Comparison of ENCODE assay signal across 34 cellular contexts in the genomic region with DNA sequence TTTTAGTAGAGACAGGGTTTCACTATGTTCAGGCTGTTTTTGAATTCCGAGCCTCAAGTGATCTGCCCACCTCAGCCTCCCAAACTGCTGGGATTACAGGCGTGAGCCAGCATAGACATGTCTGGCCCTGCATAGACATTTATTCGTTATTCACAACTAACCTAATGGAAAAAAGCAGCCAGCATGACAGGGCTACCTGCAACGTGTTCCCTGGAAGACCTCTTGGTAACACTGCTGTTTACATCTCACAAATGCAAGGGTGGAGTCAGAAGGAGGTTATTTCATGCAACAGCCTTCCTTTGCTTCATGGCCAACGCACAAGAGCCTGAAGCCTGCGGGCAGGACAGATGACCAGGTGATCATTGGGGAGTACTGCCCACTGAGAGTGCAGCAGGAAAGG.
"Had no signal": no experiment of that assay in that cellular context is flagged by ENCODE, and none has a peak within 500 bp of the region (broad histone marks: within the 10 kb centered on the region; RNA-seq: fewer than 3 reads in every experiment).

No MANE protein-coding gene starts in this region.

- H3K9me3 Mint-ChIP-seq: activated B cell treated with CpG ODN at 0.5 μM for 24 hours; activated naive CD8-positive, alpha-beta T cell treated with anti-CD3 and anti-CD28 coated beads, Interleukin-2, amount 10 ng/mL, durations not matched to agents 7 days and 5 days had no signal

- H3K4me1 ChIP-seq: ascending aorta had no signal

- H3K4me3 ChIP-seq: ascending aorta, K562 had no signal

- FAIRE-seq: K562 had no signal

- H3K4me3 Mint-ChIP-seq: activated B cell treated with CpG ODN at 0.5 μM for 24 hours; activated CD4-positive, alpha-beta memory T cell treated with anti-CD3 and anti-CD28 coated beads, Interleukin-2, amount 10 ng/mL, durations not matched to agents 7 days and 5 days; activated CD8-positive, alpha-beta memory T cell treated with anti-CD3 and anti-CD28 coated beads, Interleukin-2, amount 10 ng/mL, durations not matched to agents 7 days and 5 days; activated naive CD8-positive, alpha-beta T cell treated with anti-CD3 and anti-CD28 coated beads, Interleukin-2, amount 10 ng/mL, durations not matched to agents 7 days and 5 days had no signal

- H3K27ac ChIP-seq: ascending aorta, VCaP had no signal

- H3K27ac Mint-ChIP-seq: activated B cell treated with CpG ODN at 0.5 μM for 24 hours; activated CD4-positive, alpha-beta memory T cell treated with anti-CD3 and anti-CD28 coated beads, Interleukin-2, amount 10 ng/mL, durations not matched to agents 7 days and 5 days; activated CD8-positive, alpha-beta memory T cell treated with anti-CD3 and anti-CD28 coated beads, Interleukin-2, amount 10 ng/mL, durations not matched to agents 7 days and 5 days; activated naive CD8-positive, alpha-beta T cell treated with anti-CD3 and anti-CD28 coated beads, Interleukin-2, amount 10 ng/mL, durations not matched to agents 7 days and 5 days had no signal

- H3K27me3 Mint-ChIP-seq: activated naive CD8-positive, alpha-beta T cell treated with anti-CD3 and anti-CD28 coated beads, Interleukin-2, amount 10 ng/mL, durations not matched to agents 7 days and 5 days had no signal

- H3K9me3 ChIP-seq: ascending aorta had no signal

- H3K27me3 ChIP-seq: ascending aorta had no signal

- ATAC-seq: activated CD8-positive, alpha-beta memory T cell treated with anti-CD3 and anti-CD28 coated beads, Interleukin-2, amount 10 ng/mL, durations not matched to agents 7 days and 5 days; K562; Panc1 had no signal

- DNase-seq: activated B cell treated with CpG ODN at 0.5 μM for 24 hours; activated CD4-positive, alpha-beta memory T cell treated with anti-CD3 and anti-CD28 coated beads, Interleukin-2, amount 10 ng/mL, durations not matched to agents 7 days and 5 days; activated CD4-positive, alpha-beta T cell treated with anti-CD3 and anti-CD28 coated beads for 4 hours; activated CD4-positive, CD25-positive, alpha-beta regulatory T cell treated with anti-CD3 and anti-CD28 coated beads, Interleukin-2, amount 50 U/mL, for 72 hours; activated CD8-positive, alpha-beta memory T cell treated with anti-CD3 and anti-CD28 coated beads for 24 hours; activated CD8-positive, alpha-beta memory T cell treated with anti-CD3 and anti-CD28 coated beads, Interleukin-2, amount 10 ng/mL, durations not matched to agents 7 days and 5 days; activated CD8-positive, alpha-beta memory T cell treated with anti-CD3 and anti-CD28 coated beads, Interleukin-2, amount 50 U/mL, for 48 hours; activated gamma-delta T cell treated with Interleukin-2 at 50 U/mL for 16 hours; activated naive CD4-positive, alpha-beta T cell treated with anti-CD3 and anti-CD28 coated beads, Interleukin-2, amount 50 U/mL, for 16 hours; activated naive CD8-positive, alpha-beta T cell treated with anti-CD3 and anti-CD28 coated beads, Interleukin-2, amount 10 ng/mL, durations not matched to agents 7 days and 5 days; activated T-cell treated with anti-CD3 and anti-CD28 coated beads, Interleukin-2, amount 50 U/mL, for 1 hour; amygdala; caudate nucleus; IMR-90; NCI-H1105; NCI-H1417 treated with DMSO at 0.1 percent for 48 hours; NCI-H187 treated with DMSO at 0.1 percent for 48 hours; NCI-H2081; NCI-H2171 treated with DMSO at 0.1 percent for 48 hours; NCI-H2227 treated with DMSO at 0.1 percent for 48 hours; NCI-H446; NCI-H510A treated with DMSO at 0.1 percent for 48 hours; NCI-H526 treated with DMSO at 0.1 percent for 48 hours; NCI-H774; Right ventricle myocardium superior; RPMI8226; SW 1271; T-helper 1 cell; T-helper 2 cell; T-helper 9 cell had no signal

- H3K36me3 ChIP-seq: ascending aorta had no signal
